ENCODE assay signal across 1 cellular context in the genomic region with DNA sequence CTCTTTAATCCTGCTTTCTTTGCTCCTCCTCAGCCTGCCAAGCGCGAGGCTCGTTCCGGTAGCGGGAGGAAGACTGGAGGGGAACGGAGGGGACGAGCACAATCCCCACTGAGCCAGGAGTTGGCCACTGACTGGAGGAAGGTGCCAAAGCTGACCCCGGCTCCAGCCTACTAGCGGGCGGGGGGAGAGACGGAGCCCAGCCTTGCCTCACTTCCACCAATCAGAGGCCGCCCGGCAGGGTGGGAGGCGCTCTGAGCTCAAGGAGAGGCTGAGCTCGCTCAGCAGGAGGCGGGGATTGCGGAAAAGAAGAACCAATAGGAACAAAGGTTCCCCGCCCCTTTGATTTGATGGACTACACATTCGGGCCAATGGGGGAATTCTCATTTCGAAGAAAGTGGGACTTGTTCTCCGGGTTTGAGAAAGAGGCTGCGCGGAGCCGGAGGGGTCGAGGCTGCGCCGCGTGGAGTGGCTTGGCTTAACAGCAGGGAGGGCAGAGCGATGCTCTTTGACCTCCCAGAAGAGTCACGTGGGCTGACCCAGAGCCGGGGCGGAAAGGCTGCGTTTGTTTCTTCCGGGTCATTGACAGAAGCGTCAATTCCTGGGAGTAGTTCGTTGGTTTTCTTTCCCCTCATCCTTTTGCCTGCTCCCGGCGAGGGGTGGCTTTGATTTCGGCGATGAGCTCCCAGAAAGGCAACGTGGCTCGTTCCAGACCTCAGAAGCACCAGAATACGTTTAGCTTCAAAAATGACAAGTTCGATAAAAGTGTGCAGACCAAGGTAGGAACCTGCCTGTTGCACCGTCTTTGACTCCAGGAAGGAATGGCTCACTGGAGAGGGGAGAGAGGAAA.
TF ChIP-seq lines count a peak whose summit lies in the region.

TSS of gene ABHD17B (minus strand) at position 133 of the 847 bp plus-strand sequence. CDS start 36,113 bp downstream, outside the sequence.
TSS of gene C9orf85 (plus strand) at position 579 of the 847 bp plus-strand sequence. CDS start at position 675, 96 bp downstream.

TF ChIP-seq in HEK293, 187 proteins besides CTCF, POLR2A, EP300 and RAD21 (continued from another document and continues in another):
- TF ChIP-seq PRDM2 (tag by site-specific recombination; IDR thresholded peaks at IDR 0.05; ENCODE audit: borderline replicate concordance) (no peak), MZF1 (tag by site-specific recombination; IDR thresholded peaks at IDR 0.05; ENCODE audit: borderline replicate concordance) (peak; percentile 95), ZBTB11 (tag by site-specific recombination; conservative IDR thresholded peaks at IDR 0.05; ENCODE audit: low read depth) (peak; percentile 94), ZNF121 (tag by site-specific recombination; IDR thresholded peaks at IDR 0.05) (no peak), ZSCAN30 (tag by site-specific recombination; IDR thresholded peaks at IDR 0.05) (0 out of 2 replicates have a peak, but pooled peaks have one; percentile 34), ZNF214 (tag by site-specific recombination; IDR thresholded peaks at IDR 0.05; ENCODE audit: borderline replicate concordance) (no peak), ZNF335 (tag by site-specific recombination; conservative IDR thresholded peaks at IDR 0.05) (peak; percentile 66), ZNF2 (tag by site-specific recombination; IDR thresholded peaks at IDR 0.05) (no peak), MYNN (tag by site-specific recombination; IDR thresholded peaks at IDR 0.05; ENCODE audit: borderline replicate concordance) (no peak), OVOL3 (tag by site-specific recombination; IDR thresholded peaks at IDR 0.05) (no peak), RBAK (tag by site-specific recombination; IDR thresholded peaks at IDR 0.05) (no peak), ZNF623 (tag by site-specific recombination; IDR thresholded peaks at IDR 0.05) (no peak), ZNF302 (tag by site-specific recombination; IDR thresholded peaks at IDR 0.05; ENCODE audit: low read depth) (no peak), ZNF501 (tag by site-specific recombination; IDR thresholded peaks at IDR 0.05) (0 out of 2 replicates have a peak, but pooled peaks have one; percentile 56), HOXA7 (CRISPR knock-in tag; IDR thresholded peaks at IDR 0.05; ENCODE audit: borderline replicate concordance) (no peak), OSR2 (tag by site-specific recombination; IDR thresholded peaks at IDR 0.05) (peak; percentile 54), ZNF549 (tag by site-specific recombination; IDR thresholded peaks at IDR 0.05) (no peak)
- TF ChIP-seq, protein P1, sequence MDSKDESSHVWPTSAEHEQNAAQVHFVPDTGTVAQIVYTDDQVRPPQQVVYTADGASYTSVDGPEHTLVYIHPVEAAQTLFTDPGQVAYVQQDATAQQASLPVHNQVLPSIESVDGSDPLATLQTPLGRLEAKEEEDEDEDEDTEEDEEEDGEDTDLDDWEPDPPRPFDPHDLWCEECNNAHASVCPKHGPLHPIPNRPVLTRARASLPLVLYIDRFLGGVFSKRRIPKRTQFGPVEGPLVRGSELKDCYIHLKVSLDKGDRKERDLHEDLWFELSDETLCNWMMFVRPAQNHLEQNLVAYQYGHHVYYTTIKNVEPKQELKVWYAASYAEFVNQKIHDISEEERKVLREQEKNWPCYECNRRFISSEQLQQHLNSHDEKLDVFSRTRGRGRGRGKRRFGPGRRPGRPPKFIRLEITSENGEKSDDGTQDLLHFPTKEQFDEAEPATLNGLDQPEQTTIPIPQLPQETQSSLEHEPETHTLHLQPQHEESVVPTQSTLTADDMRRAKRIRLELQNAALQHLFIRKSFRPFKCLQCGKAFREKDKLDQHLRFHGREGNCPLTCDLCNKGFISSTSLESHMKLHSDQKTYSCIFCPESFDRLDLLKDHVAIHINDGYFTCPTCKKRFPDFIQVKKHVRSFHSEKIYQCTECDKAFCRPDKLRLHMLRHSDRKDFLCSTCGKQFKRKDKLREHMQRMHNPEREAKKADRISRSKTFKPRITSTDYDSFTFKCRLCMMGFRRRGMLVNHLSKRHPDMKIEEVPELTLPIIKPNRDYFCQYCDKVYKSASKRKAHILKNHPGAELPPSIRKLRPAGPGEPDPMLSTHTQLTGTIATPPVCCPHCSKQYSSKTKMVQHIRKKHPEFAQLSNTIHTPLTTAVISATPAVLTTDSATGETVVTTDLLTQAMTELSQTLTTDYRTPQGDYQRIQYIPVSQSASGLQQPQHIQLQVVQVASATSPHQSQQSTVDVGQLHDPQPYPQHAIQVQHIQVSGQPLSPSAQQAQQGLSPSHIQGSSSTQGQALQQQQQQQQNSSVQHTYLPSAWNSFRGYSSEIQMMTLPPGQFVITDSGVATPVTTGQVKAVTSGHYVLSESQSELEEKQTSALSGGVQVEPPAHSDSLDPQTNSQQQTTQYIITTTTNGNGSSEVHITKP (tag by site-specific recombination; IDR thresholded peaks at IDR 0.05): peak; percentile 92
- TF ChIP-seq, protein P2, sequence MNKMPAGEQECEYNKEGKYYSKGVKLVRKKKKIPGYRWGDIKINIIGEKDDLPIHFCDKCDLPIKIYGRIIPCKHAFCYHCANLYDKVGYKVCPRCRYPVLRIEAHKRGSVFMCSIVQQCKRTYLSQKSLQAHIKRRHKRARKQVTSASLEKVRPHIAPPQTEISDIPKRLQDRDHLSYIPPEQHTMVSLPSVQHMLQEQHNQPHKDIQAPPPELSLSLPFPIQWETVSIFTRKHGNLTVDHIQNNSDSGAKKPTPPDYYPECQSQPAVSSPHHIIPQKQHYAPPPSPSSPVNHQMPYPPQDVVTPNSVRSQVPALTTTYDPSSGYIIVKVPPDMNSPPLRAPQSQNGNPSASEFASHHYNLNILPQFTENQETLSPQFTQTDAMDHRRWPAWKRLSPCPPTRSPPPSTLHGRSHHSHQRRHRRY (tag by site-specific recombination; IDR thresholded peaks at IDR 0.05): no peak
- TF ChIP-seq, protein P3, sequence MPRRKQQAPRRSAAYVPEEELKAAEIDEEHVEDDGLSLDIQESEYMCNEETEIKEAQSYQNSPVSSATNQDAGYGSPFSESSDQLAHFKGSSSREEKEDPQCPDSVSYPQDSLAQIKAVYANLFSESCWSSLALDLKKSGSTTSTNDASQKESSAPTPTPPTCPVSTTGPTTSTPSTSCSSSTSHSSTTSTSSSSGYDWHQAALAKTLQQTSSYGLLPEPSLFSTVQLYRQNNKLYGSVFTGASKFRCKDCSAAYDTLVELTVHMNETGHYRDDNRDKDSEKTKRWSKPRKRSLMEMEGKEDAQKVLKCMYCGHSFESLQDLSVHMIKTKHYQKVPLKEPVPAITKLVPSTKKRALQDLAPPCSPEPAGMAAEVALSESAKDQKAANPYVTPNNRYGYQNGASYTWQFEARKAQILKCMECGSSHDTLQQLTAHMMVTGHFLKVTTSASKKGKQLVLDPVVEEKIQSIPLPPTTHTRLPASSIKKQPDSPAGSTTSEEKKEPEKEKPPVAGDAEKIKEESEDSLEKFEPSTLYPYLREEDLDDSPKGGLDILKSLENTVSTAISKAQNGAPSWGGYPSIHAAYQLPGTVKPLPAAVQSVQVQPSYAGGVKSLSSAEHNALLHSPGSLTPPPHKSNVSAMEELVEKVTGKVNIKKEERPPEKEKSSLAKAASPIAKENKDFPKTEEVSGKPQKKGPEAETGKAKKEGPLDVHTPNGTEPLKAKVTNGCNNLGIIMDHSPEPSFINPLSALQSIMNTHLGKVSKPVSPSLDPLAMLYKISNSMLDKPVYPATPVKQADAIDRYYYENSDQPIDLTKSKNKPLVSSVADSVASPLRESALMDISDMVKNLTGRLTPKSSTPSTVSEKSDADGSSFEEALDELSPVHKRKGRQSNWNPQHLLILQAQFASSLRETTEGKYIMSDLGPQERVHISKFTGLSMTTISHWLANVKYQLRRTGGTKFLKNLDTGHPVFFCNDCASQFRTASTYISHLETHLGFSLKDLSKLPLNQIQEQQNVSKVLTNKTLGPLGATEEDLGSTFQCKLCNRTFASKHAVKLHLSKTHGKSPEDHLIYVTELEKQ (tag by site-specific recombination; IDR thresholded peaks at IDR 0.05; ENCODE audit: borderline replicate concordance): no peak
- TF ChIP-seq, protein P4, sequence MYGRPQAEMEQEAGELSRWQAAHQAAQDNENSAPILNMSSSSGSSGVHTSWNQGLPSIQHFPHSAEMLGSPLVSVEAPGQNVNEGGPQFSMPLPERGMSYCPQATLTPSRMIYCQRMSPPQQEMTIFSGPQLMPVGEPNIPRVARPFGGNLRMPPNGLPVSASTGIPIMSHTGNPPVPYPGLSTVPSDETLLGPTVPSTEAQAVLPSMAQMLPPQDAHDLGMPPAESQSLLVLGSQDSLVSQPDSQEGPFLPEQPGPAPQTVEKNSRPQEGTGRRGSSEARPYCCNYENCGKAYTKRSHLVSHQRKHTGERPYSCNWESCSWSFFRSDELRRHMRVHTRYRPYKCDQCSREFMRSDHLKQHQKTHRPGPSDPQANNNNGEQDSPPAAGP (tag by site-specific recombination; IDR thresholded peaks at IDR 0.05): 0 out of 2 replicates have a peak, but pooled peaks have one; percentile 14
- TF ChIP-seq, protein P5, sequence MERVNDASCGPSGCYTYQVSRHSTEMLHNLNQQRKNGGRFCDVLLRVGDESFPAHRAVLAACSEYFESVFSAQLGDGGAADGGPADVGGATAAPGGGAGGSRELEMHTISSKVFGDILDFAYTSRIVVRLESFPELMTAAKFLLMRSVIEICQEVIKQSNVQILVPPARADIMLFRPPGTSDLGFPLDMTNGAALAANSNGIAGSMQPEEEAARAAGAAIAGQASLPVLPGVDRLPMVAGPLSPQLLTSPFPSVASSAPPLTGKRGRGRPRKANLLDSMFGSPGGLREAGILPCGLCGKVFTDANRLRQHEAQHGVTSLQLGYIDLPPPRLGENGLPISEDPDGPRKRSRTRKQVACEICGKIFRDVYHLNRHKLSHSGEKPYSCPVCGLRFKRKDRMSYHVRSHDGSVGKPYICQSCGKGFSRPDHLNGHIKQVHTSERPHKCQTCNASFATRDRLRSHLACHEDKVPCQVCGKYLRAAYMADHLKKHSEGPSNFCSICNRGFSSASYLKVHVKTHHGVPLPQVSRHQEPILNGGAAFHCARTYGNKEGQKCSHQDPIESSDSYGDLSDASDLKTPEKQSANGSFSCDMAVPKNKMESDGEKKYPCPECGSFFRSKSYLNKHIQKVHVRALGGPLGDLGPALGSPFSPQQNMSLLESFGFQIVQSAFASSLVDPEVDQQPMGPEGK (tag by site-specific recombination; IDR thresholded peaks at IDR 0.05): 0 out of 2 replicates have a peak, but pooled peaks have one; percentile 33
- TF ChIP-seq, protein P6, sequence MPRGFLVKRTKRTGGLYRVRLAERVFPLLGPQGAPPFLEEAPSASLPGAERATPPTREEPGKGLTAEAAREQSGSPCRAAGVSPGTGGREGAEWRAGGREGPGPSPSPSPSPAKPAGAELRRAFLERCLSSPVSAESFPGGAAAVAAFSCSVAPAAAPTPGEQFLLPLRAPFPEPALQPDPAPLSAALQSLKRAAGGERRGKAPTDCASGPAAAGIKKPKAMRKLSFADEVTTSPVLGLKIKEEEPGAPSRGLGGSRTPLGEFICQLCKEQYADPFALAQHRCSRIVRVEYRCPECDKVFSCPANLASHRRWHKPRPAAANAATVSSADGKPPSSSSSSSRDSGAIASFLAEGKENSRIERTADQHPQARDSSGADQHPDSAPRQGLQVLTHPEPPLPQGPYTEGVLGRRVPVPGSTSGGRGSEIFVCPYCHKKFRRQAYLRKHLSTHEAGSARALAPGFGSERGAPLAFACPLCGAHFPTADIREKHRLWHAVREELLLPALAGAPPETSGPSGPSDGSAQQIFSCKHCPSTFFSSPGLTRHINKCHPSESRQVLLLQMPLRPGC (tag by site-specific recombination; IDR thresholded peaks at IDR 0.05): no peak
